In genomic region chr2:196173505-196173904, GRCh38 we compare ENCODE assay signal across 16 cellular contexts. TPM values are rescaled to one million over a fixed set of nuclear protein-coding genes. Genes with fewer than 3 reads are reported as not detected.
DNase-seq lines count a peak whose midpoint lies in the region; ATAC-seq and TF ChIP-seq lines count a peak whose summit lies in the region.
"Had no signal": no experiment of that assay in that cellular context is flagged by ENCODE, and none has a peak within 500 bp of the region (broad histone marks: within the 10 kb centered on the region; RNA-seq: fewer than 3 reads in every experiment).

No MANE protein-coding gene starts in this region.

- CTCF ChIA-PET in activated naive CD4-positive, alpha-beta T cell treated with anti-CD3 and anti-CD28 coated beads, Interleukin-2, amount 10 ng/mL, durations not matched to agents 7 days and 5 days (lab: Charles Lee): interaction anchor here (1.2 kb wide), 1 partner anchor 103 kb away, joined by 3 read pairs; no protein-coding TSS in a partner anchor

- 96% methylated on average over 5 of the region's 5 CpGs for WGBS in thymus

- peak overlapping the region; percentile 69 for H3K4me3 Mint-ChIP-seq in activated naive CD4-positive, alpha-beta T cell treated with anti-CD3 and anti-CD28 coated beads, Interleukin-2, amount 10 ng/mL, durations not matched to agents 7 days and 5 days
- H3K4me3 Mint-ChIP-seq in central memory CD8-positive, alpha-beta T cell: peak overlapping the region; percentile 99

- H3K27ac ChIP-seq in SU-DHL-6 (ENCODE audit: low read depth, low read length) (peak overlapping the region; percentile 97), thymus (ENCODE audit: low read depth) (peak overlapping the region; percentile 75)
- H3K27ac ChIP-seq: ovary had no signal

- H3K36me3 ChIP-seq in SU-DHL-6 (ENCODE audit: low read length): peaks cover 20% of the 10 kb centered on the region
- H3K36me3 ChIP-seq in thymus (ENCODE audit: control insufficient read depth, insufficient read depth): no peaks in the 10 kb centered on the region
- H3K36me3 ChIP-seq: ovary had no signal

- H2AFZ ChIP-seq in SU-DHL-6 (ENCODE audit: low read depth, low read length, severe bottlenecking): no peak overlapping the region

- peak overlapping the region; percentile 88 for H3K27ac Mint-ChIP-seq in activated naive CD4-positive, alpha-beta T cell treated with anti-CD3 and anti-CD28 coated beads, Interleukin-2, amount 10 ng/mL, durations not matched to agents 7 days and 5 days
- H3K27ac Mint-ChIP-seq in central memory CD8-positive, alpha-beta T cell (ENCODE audit: low read depth): peak overlapping the region; percentile 36

- H4K20me1 ChIP-seq in SU-DHL-6 (ENCODE audit: low read depth, low read length): peaks cover 11% of the 10 kb centered on the region

- H3K4me2 ChIP-seq in SU-DHL-6 (ENCODE audit: low read depth, low read length, poor library complexity, severe bottlenecking): peak overlapping the region; percentile 98

- H3K9me2 ChIP-seq in SU-DHL-6 (replicated peaks; ENCODE audit: insufficient read depth, low read length): no peaks in the 10 kb centered on the region

- peaks cover 56% of the 10 kb centered on the region for H3K4me1 Mint-ChIP-seq in activated naive CD4-positive, alpha-beta T cell treated with anti-CD3 and anti-CD28 coated beads, Interleukin-2, amount 10 ng/mL, durations not matched to agents 7 days and 5 days
- H3K4me1 Mint-ChIP-seq in central memory CD8-positive, alpha-beta T cell: peaks cover 52% of the 10 kb centered on the region

- DNase-seq in activated naive CD4-positive, alpha-beta T cell treated with anti-CD3 and anti-CD28 coated beads, Interleukin-2, amount 10 ng/mL, durations not matched to agents 7 days and 5 days: no peak
- no peak for DNase-seq in activated naive CD4-positive, alpha-beta T cell treated with anti-CD3 and anti-CD28 coated beads, Interleukin-2, amount 50 U/mL, for 16 hours
- DNase-seq in central memory CD8-positive, alpha-beta T cell (ENCODE audit: low spot score in 2 of 2): no peak
- DNase-seq in NCI-H526 (lab: John Stamatoyannopoulos, UW) (no peak), H4 (ENCODE audit: low spot score) (no peak)
- no peak for DNase-seq in stimulated activated naive CD4-positive, alpha-beta T cell treated with Interleukin-2 at 50 U/mL for 16 hours (lab: John Stamatoyannopoulos, UW)
- DNase-seq: activated CD4-positive, CD25-positive, alpha-beta regulatory T cell treated with anti-CD3 and anti-CD28 coated beads, Interleukin-2, amount 50 U/mL, for 72 hours; DMS 273 treated with DMSO at 0.1 percent for 48 hours; H7; midbrain; NCI-H146; NCI-H510A; ovary; PC-3 had no signal

- peaks cover 47% of the 10 kb centered on the region for H3K4me1 ChIP-seq in thymus (ENCODE audit: control insufficient read depth, insufficient read depth, low read length)

- peaks cover 72% of the 10 kb centered on the region for H3F3A ChIP-seq in SU-DHL-6 (ENCODE audit: insufficient read depth)

- ATAC-seq in central memory CD8-positive, alpha-beta T cell (replicated peaks; ENCODE audit: extremely low read depth, poor library complexity, severe bottlenecking): no peak
- ATAC-seq: PC-3 had no signal

- H3K9ac ChIP-seq in SU-DHL-6 (ENCODE audit: low read length): peak overlapping the region; percentile 79

- H3K4me3 ChIP-seq in SU-DHL-6 (ENCODE audit: insufficient read depth, low read length, poor library complexity, severe bottlenecking): peak overlapping the region; percentile 64
- H3K4me3 ChIP-seq in thymus (ENCODE audit: low read length): no peak overlapping the region
- H3K4me3 ChIP-seq: ovary had no signal

- H3K27me3 Mint-ChIP-seq in activated naive CD4-positive, alpha-beta T cell treated with anti-CD3 and anti-CD28 coated beads, Interleukin-2, amount 10 ng/mL, durations not matched to agents 7 days and 5 days: no peaks in the 10 kb centered on the region
- no peaks in the 10 kb centered on the region for H3K27me3 Mint-ChIP-seq in central memory CD8-positive, alpha-beta T cell

- H3K79me2 ChIP-seq in SU-DHL-6 (ENCODE audit: insufficient read depth, low read length): peaks cover 60% of the 10 kb centered on the region

- H3K9me3 Mint-ChIP-seq in activated naive CD4-positive, alpha-beta T cell treated with anti-CD3 and anti-CD28 coated beads, Interleukin-2, amount 10 ng/mL, durations not matched to agents 7 days and 5 days: no peaks in the 10 kb centered on the region
- no peaks in the 10 kb centered on the region for H3K9me3 Mint-ChIP-seq in central memory CD8-positive, alpha-beta T cell

- TF ChIP-seq CTCF in SU-DHL-6 (IDR thresholded peaks at IDR 0.05; ENCODE audit: insufficient read depth, low read length, poor library complexity, severe bottlenecking): no peak

- H3K27me3 ChIP-seq in SU-DHL-6 (ENCODE audit: low read length) (no peaks in the 10 kb centered on the region), thymus (ENCODE audit: control insufficient read depth, insufficient read depth) (no peaks in the 10 kb centered on the region)
- H3K27me3 ChIP-seq: ovary had no signal

- peaks cover 39% of the 10 kb centered on the region for H3K36me3 Mint-ChIP-seq in activated naive CD4-positive, alpha-beta T cell treated with anti-CD3 and anti-CD28 coated beads, Interleukin-2, amount 10 ng/mL, durations not matched to agents 7 days and 5 days
- H3K36me3 Mint-ChIP-seq in central memory CD8-positive, alpha-beta T cell (ENCODE audit: insufficient read depth): peaks cover 50% of the 10 kb centered on the region

- H3K9me3 ChIP-seq in SU-DHL-6 (ENCODE audit: insufficient read depth, low read length): no peaks in the 10 kb centered on the region
- no peaks in the 10 kb centered on the region for H3K9me3 ChIP-seq in thymus (ENCODE audit: control insufficient read depth)
- H3K9me3 ChIP-seq: ovary had no signal

RNA-seq across cellular contexts. Expression of gene STK17B, which starts 2.1 kb away (rescaled TPM):
- 59.5 TPM for polyA plus RNA-seq in thymus
- total RNA-seq in H4 (2014; rRNA removed; shearing (Covaris generic)): 15.9 and 19.8 TPM in 2 replicates
